ENCODE assay signal across 8 cellular contexts in the genomic region with DNA sequence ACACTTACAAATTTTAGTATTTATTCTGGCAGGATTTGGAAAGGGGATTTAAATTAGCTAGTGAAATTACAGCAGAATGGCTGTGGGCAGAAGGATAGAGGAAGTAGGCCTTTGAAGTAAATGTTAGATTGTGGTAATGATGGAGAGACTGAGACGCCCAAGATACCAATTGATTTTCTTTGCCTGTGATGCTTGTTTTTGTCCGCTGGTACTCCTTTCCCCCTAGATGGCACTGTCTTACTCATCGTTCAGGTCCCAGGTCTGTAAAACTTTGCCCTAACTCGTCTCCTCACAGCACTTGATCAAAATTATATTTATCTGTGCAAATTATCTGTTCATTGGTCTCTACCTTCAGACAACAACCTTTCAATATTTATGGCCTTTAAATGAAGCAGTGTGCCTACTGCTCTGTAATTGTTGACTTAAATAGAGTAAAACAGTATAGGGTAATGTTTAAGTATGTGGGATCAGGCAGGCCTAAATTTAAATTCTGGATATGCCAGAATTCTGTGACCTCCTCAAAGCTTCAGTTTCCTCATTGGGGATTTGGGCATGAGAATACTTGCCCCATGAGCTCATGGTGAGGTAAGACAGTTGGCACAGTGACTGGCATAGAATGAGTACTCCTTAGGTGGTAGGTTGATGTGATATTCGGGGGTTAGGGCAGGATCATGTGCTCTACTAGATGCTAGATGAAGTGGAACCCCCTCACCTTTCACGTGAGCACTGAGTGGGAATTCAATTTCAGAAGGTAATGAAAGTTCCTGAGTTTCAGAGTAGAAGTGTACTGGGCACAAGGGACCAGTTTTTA. TPM values are rescaled to one million over a fixed set of nuclear protein-coding genes. Genes with fewer than 3 reads are reported as not detected.
DNase-seq lines count a peak whose midpoint lies in the region; ATAC-seq and TF ChIP-seq lines count a peak whose summit lies in the region.

No MANE protein-coding gene starts in this region.

- H3K27me3 Mint-ChIP-seq in activated T-helper 17 cell treated with anti-CD3 and anti-CD28 coated beads, Interleukin-2, amount 50 U/mL, for 72 hours: no peaks in the 10 kb centered on the region

- H3K4me3 ChIP-seq in HFF-Myc (replicated peaks; ENCODE audit: low read depth, low read length) (no peak overlapping the region), MG63 (no peak overlapping the region), kidney epithelial cell (ENCODE audit: low read depth, low read length) (no peak overlapping the region)

- peaks cover 49% of the 10 kb centered on the region for H3K4me1 Mint-ChIP-seq in activated T-helper 17 cell treated with anti-CD3 and anti-CD28 coated beads, Interleukin-2, amount 50 U/mL, for 72 hours

- H3K9me3 Mint-ChIP-seq in activated T-helper 17 cell treated with anti-CD3 and anti-CD28 coated beads, Interleukin-2, amount 50 U/mL, for 72 hours: no peaks in the 10 kb centered on the region

- DNase-seq in A172 (ENCODE audit: low spot score) (peak; percentile 31), HFF-Myc (ENCODE audit: extremely low read depth, low read depth) (no peak), MG63 (peak; percentile 32), kidney epithelial cell (ENCODE audit: low read depth) (peak; percentile 16), superior temporal gyrus (ENCODE audit: extremely low spot score) (no peak), DMS79 treated with DMSO at 0.1 percent for 48 hours (lab: John Stamatoyannopoulos, UW) (no peak)

- peak overlapping the region; percentile 25 for H3K4me3 Mint-ChIP-seq in activated T-helper 17 cell treated with anti-CD3 and anti-CD28 coated beads, Interleukin-2, amount 50 U/mL, for 72 hours

- no peaks in the 10 kb centered on the region for H3K27me3 ChIP-seq in MG63
- no peaks in the 10 kb centered on the region for H3K27me3 ChIP-seq in kidney epithelial cell (ENCODE audit: control insufficient read depth, insufficient read depth, low read length)

- H3K9me3 ChIP-seq in MG63: no peaks in the 10 kb centered on the region

- TF ChIP-seq CTCF in GM12873 (IDR thresholded peaks at IDR 0.05; ENCODE audit: insufficient read depth, low read depth, low read length, missing control alignments) (peak; percentile 75), HFF-Myc (IDR thresholded peaks at IDR 0.05; ENCODE audit: low read depth, low read length, missing control alignments) (peak; percentile 40), kidney epithelial cell (IDR thresholded peaks at IDR 0.05; ENCODE audit: insufficient read depth, low read length, poor library complexity, severe bottlenecking) (peak; percentile 50)

- peak overlapping the region; percentile 77 for H3K27ac Mint-ChIP-seq in activated T-helper 17 cell treated with anti-CD3 and anti-CD28 coated beads, Interleukin-2, amount 50 U/mL, for 72 hours

- H3K36me3 ChIP-seq in MG63 (no peaks in the 10 kb centered on the region; the same call in 1 of the 2 replicates), kidney epithelial cell (ENCODE audit: control insufficient read depth, insufficient read depth, low read length) (no peaks in the 10 kb centered on the region)

- peak; percentile 92 for ATAC-seq in activated T-helper 17 cell treated with anti-CD3 and anti-CD28 coated beads, Interleukin-2, amount 50 U/mL, for 72 hours (replicated peaks)

- H3K36me3 Mint-ChIP-seq in activated T-helper 17 cell treated with anti-CD3 and anti-CD28 coated beads, Interleukin-2, amount 50 U/mL, for 72 hours (ENCODE audit: low read depth): peaks cover 46% of the 10 kb centered on the region

RNA-seq across cellular contexts. Expression of a gene that starts 14.7 kb away (rescaled TPM):
- total RNA-seq in A172 (2014; rRNA removed; shearing (Covaris generic)): 72.2 and 72.5 TPM in 2 replicates
- total RNA-seq in MG63 (2014; rRNA removed; shearing (Covaris generic); ENCODE audit: low replicate concordance): 41.0 and 73.9 TPM in 2 replicates
- 10 to 100 TPM; 48.2 to 60.9 TPM for total RNA-seq in activated T-helper 17 cell treated with anti-CD3 and anti-CD28 coated beads, Interleukin-2, amount 50 U/mL, for 72 hours
- total RNA-seq in kidney epithelial cell: 66.1 and 69.2 TPM in 2 replicates

RNA-seq across cellular contexts. Expression of a gene that starts 50.7 kb away (rescaled TPM):
- total RNA-seq in A172 (2014; rRNA removed; shearing (Covaris generic)): 23.4 and 25.9 TPM in 2 replicates
- 11.0 and 20.5 TPM in 2 replicates for total RNA-seq in MG63 (2014; rRNA removed; shearing (Covaris generic); ENCODE audit: low replicate concordance)
- total RNA-seq in activated T-helper 17 cell treated with anti-CD3 and anti-CD28 coated beads, Interleukin-2, amount 50 U/mL, for 72 hours: 100 to 1,000 TPM; 145 to 194 TPM
- 56.9 and 61.1 TPM in 2 replicates for total RNA-seq in kidney epithelial cell

Comparison
In these comparisons a context has a peak if more than half of its experiments do, and no peak if none do; other contexts are left out.
1. DNase-seq: peak in A172 (single experiment), MG63 (single experiment) and kidney epithelial cell (single experiment); none in HFF-Myc (single experiment), superior temporal gyrus (single experiment) and DMS79 treated with DMSO at 0.1 percent for 48 hours (single experiment).
2. Peak in every context shown above with its lines, with median percentiles within 50 percentile points of each other: CTCF ChIP-seq.